27 cellular contexts compared by ENCODE assay signal in genomic region chrX:119247702-119248101, GRCh38. TPM values are rescaled to one million over a fixed set of nuclear protein-coding genes. Genes with fewer than 3 reads are reported as not detected.
DNase-seq lines count a peak whose midpoint lies in the region; ATAC-seq and FAIRE-seq lines count a peak whose summit lies in the region.
"Had no signal": no experiment of that assay in that cellular context is flagged by ENCODE, and none has a peak within 500 bp of the region (broad histone marks: within the 10 kb centered on the region; RNA-seq: fewer than 3 reads in every experiment).

No MANE protein-coding gene starts in this region.

- no peak overlapping the region for H3K4me3 Mint-ChIP-seq in activated CD4-positive, alpha-beta T cell treated with anti-CD3 and anti-CD28 coated beads for 36 hours
- H3K4me3 Mint-ChIP-seq in activated CD4-positive, alpha-beta T cell treated with anti-CD3 and anti-CD28 coated beads, Interleukin-2, amount 10 ng/mL, durations not matched to agents 7 days and 5 days = no peak overlapping the region
- no peak overlapping the region for H3K4me3 Mint-ChIP-seq in activated T-cell treated with anti-CD3 and anti-CD28 coated beads, Interleukin-2, amount 50 U/mL, for 72 hours
- H3K4me3 Mint-ChIP-seq in activated naive CD8-positive, alpha-beta T cell treated with anti-CD3 and anti-CD28 coated beads, Interleukin-2, amount 50 U/mL, for 24 hours = no peak overlapping the region
- no peak overlapping the region for H3K4me3 Mint-ChIP-seq in activated naive CD8-positive, alpha-beta T cell treated with anti-CD3 and anti-CD28 coated beads for 36 hours
- H3K4me3 Mint-ChIP-seq: CD14-positive monocyte; CD4-positive, alpha-beta memory T cell; CD4-positive, CD25-positive, alpha-beta regulatory T cell; CD8-positive, alpha-beta memory T cell had no signal

- POLR2A ChIA-PET in activated CD4-positive, alpha-beta T cell treated with anti-CD3 and anti-CD28 coated beads for 36 hours (lab: Charles Lee) = no interaction called here
- POLR2A ChIA-PET in activated CD4-positive, alpha-beta T cell treated with anti-CD3 and anti-CD28 coated beads, Interleukin-2, amount 10 ng/mL, durations not matched to agents 7 days and 5 days (lab: Charles Lee) = no interaction called here

- CTCF ChIA-PET in activated CD4-positive, alpha-beta T cell treated with anti-CD3 and anti-CD28 coated beads for 36 hours (lab: Charles Lee) = no interaction called here
- CTCF ChIA-PET in activated CD4-positive, alpha-beta T cell treated with anti-CD3 and anti-CD28 coated beads, Interleukin-2, amount 10 ng/mL, durations not matched to agents 7 days and 5 days (lab: Charles Lee) = no interaction called here

- ATAC-seq in activated CD4-positive, alpha-beta T cell treated with anti-CD3 and anti-CD28 coated beads for 36 hours = peak; percentile 42
- ATAC-seq in activated T-cell treated with anti-CD3 and anti-CD28 coated beads, Interleukin-2, amount 50 U/mL, for 72 hours (replicated peaks in 1 of 2) = peak; percentile 50 to 56
- ATAC-seq in activated naive CD8-positive, alpha-beta T cell treated with anti-CD3 and anti-CD28 coated beads, Interleukin-2, amount 50 U/mL, for 24 hours = peak; percentile 49
- ATAC-seq: GM12878 had no signal

- no peak overlapping the region for H3K27ac Mint-ChIP-seq in activated CD4-positive, alpha-beta T cell treated with anti-CD3 and anti-CD28 coated beads for 36 hours
- H3K27ac Mint-ChIP-seq in activated CD4-positive, alpha-beta T cell treated with anti-CD3 and anti-CD28 coated beads, Interleukin-2, amount 10 ng/mL, durations not matched to agents 7 days and 5 days = no peak overlapping the region
- H3K27ac Mint-ChIP-seq in activated T-cell treated with anti-CD3 and anti-CD28 coated beads, Interleukin-2, amount 50 U/mL, for 72 hours = no peak overlapping the region
- no peak overlapping the region for H3K27ac Mint-ChIP-seq in activated naive CD8-positive, alpha-beta T cell treated with anti-CD3 and anti-CD28 coated beads, Interleukin-2, amount 50 U/mL, for 24 hours
- no peak overlapping the region for H3K27ac Mint-ChIP-seq in activated naive CD8-positive, alpha-beta T cell treated with anti-CD3 and anti-CD28 coated beads for 36 hours
- H3K27ac Mint-ChIP-seq: CD14-positive monocyte; CD4-positive, alpha-beta memory T cell; CD4-positive, CD25-positive, alpha-beta regulatory T cell; CD8-positive, alpha-beta memory T cell had no signal

- no peaks in the 10 kb centered on the region for H3K27me3 Mint-ChIP-seq in activated CD4-positive, alpha-beta T cell treated with anti-CD3 and anti-CD28 coated beads for 36 hours
- no peaks in the 10 kb centered on the region for H3K27me3 Mint-ChIP-seq in activated CD4-positive, alpha-beta T cell treated with anti-CD3 and anti-CD28 coated beads, Interleukin-2, amount 10 ng/mL, durations not matched to agents 7 days and 5 days
- peaks cover 23% of the 10 kb centered on the region for H3K27me3 Mint-ChIP-seq in activated T-cell treated with anti-CD3 and anti-CD28 coated beads, Interleukin-2, amount 50 U/mL, for 72 hours (ENCODE audit: low read depth)
- no peaks in the 10 kb centered on the region for H3K27me3 Mint-ChIP-seq in activated naive CD8-positive, alpha-beta T cell treated with anti-CD3 and anti-CD28 coated beads, Interleukin-2, amount 50 U/mL, for 24 hours
- no peaks in the 10 kb centered on the region for H3K27me3 Mint-ChIP-seq in activated naive CD8-positive, alpha-beta T cell treated with anti-CD3 and anti-CD28 coated beads for 36 hours
- H3K27me3 Mint-ChIP-seq: CD4-positive, alpha-beta memory T cell; CD4-positive, CD25-positive, alpha-beta regulatory T cell had no signal

- FAIRE-seq in colon (lab: Jason Lieb, UNC) (peak; percentile 66), HTR-8/SVneo (lab: Jason Lieb, UNC) (no peak)
- FAIRE-seq: A204.1, GM12878, GM19239 had no signal

- H3K4me1 Mint-ChIP-seq in activated CD4-positive, alpha-beta T cell treated with anti-CD3 and anti-CD28 coated beads for 36 hours = peaks cover 8% of the 10 kb centered on the region
- peaks cover 2% of the 10 kb centered on the region for H3K4me1 Mint-ChIP-seq in activated CD4-positive, alpha-beta T cell treated with anti-CD3 and anti-CD28 coated beads, Interleukin-2, amount 10 ng/mL, durations not matched to agents 7 days and 5 days
- H3K4me1 Mint-ChIP-seq in activated T-cell treated with anti-CD3 and anti-CD28 coated beads, Interleukin-2, amount 50 U/mL, for 72 hours (ENCODE audit: low read depth) = peaks cover 7% of the 10 kb centered on the region
- peaks cover 15% of the 10 kb centered on the region for H3K4me1 Mint-ChIP-seq in activated naive CD8-positive, alpha-beta T cell treated with anti-CD3 and anti-CD28 coated beads, Interleukin-2, amount 50 U/mL, for 24 hours
- peaks cover 2% of the 10 kb centered on the region for H3K4me1 Mint-ChIP-seq in activated naive CD8-positive, alpha-beta T cell treated with anti-CD3 and anti-CD28 coated beads for 36 hours

- intact Hi-C loops in activated CD4-positive, alpha-beta T cell treated with anti-CD3 and anti-CD28 coated beads for 36 hours (cut with DNase I, micrococcal nuclease) = loop anchor here in 1 of 2 experiments (1.0 kb wide), 1 partner anchor 24 kb away; no protein-coding TSS in a partner anchor

- no peaks in the 10 kb centered on the region for H3K9me3 Mint-ChIP-seq in activated CD4-positive, alpha-beta T cell treated with anti-CD3 and anti-CD28 coated beads for 36 hours (ENCODE audit: low read depth)
- no peaks in the 10 kb centered on the region for H3K9me3 Mint-ChIP-seq in activated CD4-positive, alpha-beta T cell treated with anti-CD3 and anti-CD28 coated beads, Interleukin-2, amount 10 ng/mL, durations not matched to agents 7 days and 5 days
- no peaks in the 10 kb centered on the region for H3K9me3 Mint-ChIP-seq in activated T-cell treated with anti-CD3 and anti-CD28 coated beads, Interleukin-2, amount 50 U/mL, for 72 hours
- H3K9me3 Mint-ChIP-seq in activated naive CD8-positive, alpha-beta T cell treated with anti-CD3 and anti-CD28 coated beads, Interleukin-2, amount 50 U/mL, for 24 hours = no peaks in the 10 kb centered on the region
- no peaks in the 10 kb centered on the region for H3K9me3 Mint-ChIP-seq in activated naive CD8-positive, alpha-beta T cell treated with anti-CD3 and anti-CD28 coated beads for 36 hours
- H3K9me3 Mint-ChIP-seq: CD14-positive monocyte; CD4-positive, alpha-beta memory T cell; CD4-positive, CD25-positive, alpha-beta regulatory T cell; CD8-positive, alpha-beta memory T cell had no signal

- H3K36me3 Mint-ChIP-seq in activated CD4-positive, alpha-beta T cell treated with anti-CD3 and anti-CD28 coated beads for 36 hours (ENCODE audit: low read depth) = peaks cover 20% of the 10 kb centered on the region
- H3K36me3 Mint-ChIP-seq in activated CD4-positive, alpha-beta T cell treated with anti-CD3 and anti-CD28 coated beads, Interleukin-2, amount 10 ng/mL, durations not matched to agents 7 days and 5 days (ENCODE audit: low read depth) = peaks cover 21% of the 10 kb centered on the region
- peaks cover 2 to 3% of the 10 kb centered on the region in 2 donors for H3K36me3 Mint-ChIP-seq in activated T-cell treated with anti-CD3 and anti-CD28 coated beads, Interleukin-2, amount 50 U/mL, for 72 hours (ENCODE audit: insufficient read depth in 2 of 2)
- peaks cover 14% of the 10 kb centered on the region for H3K36me3 Mint-ChIP-seq in activated naive CD8-positive, alpha-beta T cell treated with anti-CD3 and anti-CD28 coated beads, Interleukin-2, amount 50 U/mL, for 24 hours (ENCODE audit: low read depth)
- peaks cover 7% of the 10 kb centered on the region for H3K36me3 Mint-ChIP-seq in activated naive CD8-positive, alpha-beta T cell treated with anti-CD3 and anti-CD28 coated beads for 36 hours

- DNase-seq in activated CD4-positive, alpha-beta T cell treated with anti-CD3 and anti-CD28 coated beads for 36 hours = no peak
- no peak for DNase-seq in activated CD4-positive, alpha-beta T cell treated with anti-CD3 and anti-CD28 coated beads, Interleukin-2, amount 10 ng/mL, durations not matched to agents 7 days and 5 days
- DNase-seq in activated T-cell treated with anti-CD3 and anti-CD28 coated beads, Interleukin-2, amount 50 U/mL, for 72 hours = no peak
- DNase-seq in activated T-cell treated with anti-CD3 and anti-CD28 coated beads for 4 hours (no peak), HTR-8/SVneo (ENCODE audit: insufficient read length, low spot score) (no peak)
- DNase-seq in activated naive CD8-positive, alpha-beta T cell treated with anti-CD3 and anti-CD28 coated beads, Interleukin-2, amount 50 U/mL, for 24 hours = no peak
- no peak for DNase-seq in activated naive CD8-positive, alpha-beta T cell treated with anti-CD3 and anti-CD28 coated beads for 36 hours
- DNase-seq: 8988T; ACHN; BE2C; C1 segment of cervical spinal cord; CD4-positive, alpha-beta memory T cell; CD4-positive, CD25-positive, alpha-beta regulatory T cell; CD8-positive, alpha-beta memory T cell; COR-L47; DMS 273 treated with DMSO at 0.1 percent for 48 hours; DMS153; DMS53; DMS79; DND-41; EL; GDM1 had no signal

RNA-seq across cellular contexts. Expression of gene PGRMC1, which starts 11.6 kb away (rescaled TPM):
- total RNA-seq in activated CD4-positive, alpha-beta T cell treated with anti-CD3 and anti-CD28 coated beads for 36 hours = 10 to 100 TPM; 30.8 to 37.3 TPM
- 10 to 100 TPM; 29.8 to 30.1 TPM for total RNA-seq in activated CD4-positive, alpha-beta T cell treated with anti-CD3 and anti-CD28 coated beads, Interleukin-2, amount 10 ng/mL, durations not matched to agents 7 days and 5 days
- 10 to 100 TPM; 32.8 to 36.3 TPM for total RNA-seq in activated T-cell treated with anti-CD3 and anti-CD28 coated beads, Interleukin-2, amount 50 U/mL, for 72 hours
- 10 to 100 TPM; 48.2 to 49.3 TPM for total RNA-seq in activated naive CD8-positive, alpha-beta T cell treated with anti-CD3 and anti-CD28 coated beads for 36 hours
